Comparison of ENCODE assay signal across 1 cellular context in genomic region chr6:8082954-8083858, GRCh38.
TF ChIP-seq lines count a peak whose summit lies in the region.

No MANE protein-coding gene starts in this region.

TF ChIP-seq in K562, 482 proteins besides CTCF, POLR2A, EP300 and RAD21 (continued from another document):
- TF ChIP-seq PML (IDR thresholded peaks at IDR 0.05; ENCODE audit: low read length) (peak; percentile 34; the same call in 1 of the 2 replicates), HDAC2 (IDR thresholded peaks at IDR 0.05) (0 out of 2 replicates have a peak, but pooled peaks have one; percentile 19), CEBPG (CRISPR knock-in tag; IDR thresholded peaks at IDR 0.05) (no peak), CEBPG (tag; conservative IDR thresholded peaks at IDR 0.05 in 1 of 2, IDR thresholded peaks at IDR 0.05 in 1 of 2) (0 out of 4 replicates have a peak, but pooled peaks of 1 of the 2 experiments have one; percentile 18), DPF2 (IDR thresholded peaks at IDR 0.05) (peak; percentile 77), TCF3 (CRISPR knock-in tag; IDR thresholded peaks at IDR 0.05) (peak; percentile 21; the same call in 1 of the 2 replicates), TAL1 (IDR thresholded peaks at IDR 0.05) (peak; percentile 51; the same call in 1 of the 2 replicates), NCOA4 (IDR thresholded peaks at IDR 0.05; ENCODE audit: partially characterized antibody) (no peak), JUND (IDR thresholded peaks at IDR 0.05; ENCODE audit: borderline replicate concordance, low read depth, low read length) (peak; percentile 82), JUND (tag; IDR thresholded peaks at IDR 0.05; ENCODE audit: borderline replicate concordance, low read depth, low read length) (peak; percentile 55; the same call in 1 of the 3 replicates), GATA2 (CRISPR knock-in tag; IDR thresholded peaks at IDR 0.05) (0 out of 2 replicates have a peak, but pooled peaks have one; percentile 23), MTA2 (IDR thresholded peaks at IDR 0.05; ENCODE audit: low read depth) (peak; percentile 13; the same call in 1 of the 2 replicates), ERF (CRISPR knock-in tag; IDR thresholded peaks at IDR 0.05) (0 out of 2 replicates have a peak, but pooled peaks have one; percentile 39), KHSRP (IDR thresholded peaks at IDR 0.05) (no peak), ATF3 (IDR thresholded peaks at IDR 0.05) (peak; percentile 81), ATF3 (CRISPR knock-in tag; conservative IDR thresholded peaks at IDR 0.05) (no peak), NR3C1 (CRISPR knock-in tag; IDR thresholded peaks at IDR 0.05) (no peak), DACH1 (IDR thresholded peaks at IDR 0.05; ENCODE audit: partially characterized antibody) (peak; percentile 35), ZNF785 (CRISPR knock-in tag; IDR thresholded peaks at IDR 0.05) (no peak), PTTG1 (tag; IDR thresholded peaks at IDR 0.05; ENCODE audit: low read depth) (0 out of 2 replicates have a peak, but pooled peaks have one; percentile 25), TEAD4 (IDR thresholded peaks at IDR 0.05; ENCODE audit: low read length) (peak; percentile 47; the same call in 1 of the 2 replicates), TEAD4 (CRISPR knock-in tag; IDR thresholded peaks at IDR 0.05; ENCODE audit: borderline replicate concordance) (no peak), SOX6 (IDR thresholded peaks at IDR 0.05) (peak; percentile 92), FOXK2 (conservative IDR thresholded peaks at IDR 0.05 in 1 of 2, IDR thresholded peaks at IDR 0.05 in 1 of 2; ENCODE audit: low read depth in 2 of 2) (peak in 1 of 2 experiments; percentile 12; a peak in 1 of 4 replicates), PHF21A (IDR thresholded peaks at IDR 0.05; ENCODE audit: borderline replicate concordance, low read depth) (peak; percentile 41; the same call in 1 of the 2 replicates), HDAC3 (IDR thresholded peaks at IDR 0.05; ENCODE audit: borderline replicate concordance, partially characterized antibody) (peak; percentile 9), ARID1B (IDR thresholded peaks at IDR 0.05) (peak; percentile 84)
- TF ChIP-seq, protein P1, sequence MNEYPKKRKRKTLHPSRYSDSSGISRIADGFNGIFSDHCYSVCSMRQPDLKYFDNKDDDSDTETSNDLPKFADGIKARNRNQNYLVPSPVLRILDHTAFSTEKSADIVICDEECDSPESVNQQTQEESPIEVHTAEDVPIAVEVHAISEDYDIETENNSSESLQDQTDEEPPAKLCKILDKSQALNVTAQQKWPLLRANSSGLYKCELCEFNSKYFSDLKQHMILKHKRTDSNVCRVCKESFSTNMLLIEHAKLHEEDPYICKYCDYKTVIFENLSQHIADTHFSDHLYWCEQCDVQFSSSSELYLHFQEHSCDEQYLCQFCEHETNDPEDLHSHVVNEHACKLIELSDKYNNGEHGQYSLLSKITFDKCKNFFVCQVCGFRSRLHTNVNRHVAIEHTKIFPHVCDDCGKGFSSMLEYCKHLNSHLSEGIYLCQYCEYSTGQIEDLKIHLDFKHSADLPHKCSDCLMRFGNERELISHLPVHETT (CRISPR knock-in tag; conservative IDR thresholded peaks at IDR 0.05 in 1 of 2, IDR thresholded peaks at IDR 0.05 in 1 of 2), result 0 out of 4 replicates have a peak, but pooled peaks of 1 of the 2 experiments have one; percentile 24
- TF ChIP-seq, protein P2, sequence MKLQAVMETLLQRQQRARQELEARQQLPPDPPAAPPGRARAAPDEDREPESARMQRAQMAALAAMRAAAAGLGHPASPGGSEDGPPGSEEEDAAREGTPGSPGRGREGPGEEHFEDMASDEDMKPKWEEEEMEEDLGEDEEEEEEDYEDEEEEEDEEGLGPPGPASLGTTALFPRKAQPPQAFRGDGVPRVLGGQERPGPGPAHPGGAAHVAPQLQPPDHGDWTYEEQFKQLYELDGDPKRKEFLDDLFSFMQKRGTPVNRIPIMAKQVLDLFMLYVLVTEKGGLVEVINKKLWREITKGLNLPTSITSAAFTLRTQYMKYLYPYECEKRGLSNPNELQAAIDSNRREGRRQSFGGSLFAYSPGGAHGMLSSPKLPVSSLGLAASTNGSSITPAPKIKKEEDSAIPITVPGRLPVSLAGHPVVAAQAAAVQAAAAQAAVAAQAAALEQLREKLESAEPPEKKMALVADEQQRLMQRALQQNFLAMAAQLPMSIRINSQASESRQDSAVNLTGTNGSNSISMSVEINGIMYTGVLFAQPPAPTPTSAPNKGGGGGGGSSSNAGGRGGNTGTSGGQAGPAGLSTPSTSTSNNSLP (IDR thresholded peaks at IDR 0.05; ENCODE audit: borderline replicate concordance, low read depth, low read length), result 0 out of 2 replicates have a peak, but pooled peaks have one; percentile 24
- TF ChIP-seq, protein P3, sequence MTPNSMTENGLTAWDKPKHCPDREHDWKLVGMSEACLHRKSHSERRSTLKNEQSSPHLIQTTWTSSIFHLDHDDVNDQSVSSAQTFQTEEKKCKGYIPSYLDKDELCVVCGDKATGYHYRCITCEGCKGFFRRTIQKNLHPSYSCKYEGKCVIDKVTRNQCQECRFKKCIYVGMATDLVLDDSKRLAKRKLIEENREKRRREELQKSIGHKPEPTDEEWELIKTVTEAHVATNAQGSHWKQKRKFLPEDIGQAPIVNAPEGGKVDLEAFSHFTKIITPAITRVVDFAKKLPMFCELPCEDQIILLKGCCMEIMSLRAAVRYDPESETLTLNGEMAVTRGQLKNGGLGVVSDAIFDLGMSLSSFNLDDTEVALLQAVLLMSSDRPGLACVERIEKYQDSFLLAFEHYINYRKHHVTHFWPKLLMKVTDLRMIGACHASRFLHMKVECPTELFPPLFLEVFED (CRISPR knock-in tag; conservative IDR thresholded peaks at IDR 0.05), result no peak
